10 cellular contexts compared by ENCODE assay signal in genomic region chr20:41150664-41151063, GRCh38. TPM values are rescaled to one million over a fixed set of nuclear protein-coding genes. Genes with fewer than 3 reads are reported as not detected.
DNase-seq lines count a peak whose midpoint lies in the region; ATAC-seq, FAIRE-seq and TF ChIP-seq lines count a peak whose summit lies in the region.
"Had no signal": no experiment of that assay in that cellular context is flagged by ENCODE, and none has a peak within 500 bp of the region (broad histone marks: within the 10 kb centered on the region; RNA-seq: fewer than 3 reads in every experiment).

No MANE protein-coding gene starts in this region.

- no TSS peak for BruUV-seq in HepG2 (replicated peaks; lab: Mats Ljungman, UMichigan)

- no peaks in the 10 kb centered on the region for H3K9me3 Mint-ChIP-seq in activated naive CD4-positive, alpha-beta T cell treated with anti-CD3 and anti-CD28 coated beads for 36 hours
- H3K9me3 Mint-ChIP-seq in activated naive CD8-positive, alpha-beta T cell treated with anti-CD3 and anti-CD28 coated beads for 36 hours: no peaks in the 10 kb centered on the region

- CTCF ChIA-PET in activated naive CD4-positive, alpha-beta T cell treated with anti-CD3 and anti-CD28 coated beads for 36 hours (lab: Charles Lee): interaction anchor here (1.6 to 5.2 kb wide), 2 partner anchors 13 to 16 kb away, joined by 4 to 27 read pairs; no protein-coding TSS in a partner anchor
- CTCF ChIA-PET in HepG2 (lab: Yijun Ruan, JAX; ENCODE audit: low intra/inter-chr PET ratio, low total read pairs): interaction anchor here (1.2 kb wide), 1 partner anchor 189 kb away, joined by 3 read pairs; the partner anchor contains the start of gene LPIN3

- peaks cover 92% of the 10 kb centered on the region for H3K4me1 Mint-ChIP-seq in activated naive CD4-positive, alpha-beta T cell treated with anti-CD3 and anti-CD28 coated beads for 36 hours (ENCODE audit: low read depth)
- peaks cover 88% of the 10 kb centered on the region for H3K4me1 Mint-ChIP-seq in activated naive CD8-positive, alpha-beta T cell treated with anti-CD3 and anti-CD28 coated beads for 36 hours

- H3K36me3 Mint-ChIP-seq in activated naive CD4-positive, alpha-beta T cell treated with anti-CD3 and anti-CD28 coated beads for 36 hours (ENCODE audit: low read depth): peaks cover 16% of the 10 kb centered on the region
- H3K36me3 Mint-ChIP-seq in activated naive CD8-positive, alpha-beta T cell treated with anti-CD3 and anti-CD28 coated beads for 36 hours: peaks cover 66% of the 10 kb centered on the region

- H3K9me3 ChIP-seq in HepG2 (ENCODE audit: low read length) (no peaks in the 10 kb centered on the region), upper lobe of left lung (no peaks in the 10 kb centered on the region)

- FAIRE-seq in HepG2 (lab: Jason Lieb, UNC): no peak
- no peak for FAIRE-seq in GM19239 (lab: Jason Lieb, UNC)

- no peak for TF ChIP-seq RAD21 in HepG2 (CRISPR knock-in tag; IDR thresholded peaks at IDR 0.05)

- H3K4me3 Mint-ChIP-seq in activated naive CD4-positive, alpha-beta T cell treated with anti-CD3 and anti-CD28 coated beads for 36 hours: no peak overlapping the region
- no peak overlapping the region for H3K4me3 Mint-ChIP-seq in activated naive CD8-positive, alpha-beta T cell treated with anti-CD3 and anti-CD28 coated beads for 36 hours

- peaks cover 84% of the 10 kb centered on the region for H4K20me1 ChIP-seq in HepG2 (ENCODE audit: insufficient read depth, low read length)

- H3K27ac Mint-ChIP-seq in activated naive CD4-positive, alpha-beta T cell treated with anti-CD3 and anti-CD28 coated beads for 36 hours: peak overlapping the region; percentile 94
- peak overlapping the region; percentile 81 for H3K27ac Mint-ChIP-seq in activated naive CD8-positive, alpha-beta T cell treated with anti-CD3 and anti-CD28 coated beads for 36 hours

- TF ChIP-seq CTCF in HepG2 (CRISPR knock-in tag; IDR thresholded peaks at IDR 0.05): no peak
- no peak for TF ChIP-seq CTCF in upper lobe of left lung (IDR thresholded peaks at IDR 0.05)

- peaks cover 98% of the 10 kb centered on the region for H3K79me2 ChIP-seq in HepG2 (ENCODE audit: insufficient read depth, low read length)

- no peak overlapping the region for H2AFZ ChIP-seq in HepG2 (ENCODE audit: low read length)

- no peaks in the 10 kb centered on the region for H3K27me3 ChIP-seq in HepG2 (ENCODE audit: control insufficient read depth in 1 of 2, insufficient read depth in 2 of 2, low read length in 2 of 2)
- no peaks in the 10 kb centered on the region for H3K27me3 ChIP-seq in upper lobe of left lung

- DNase-seq in activated naive CD4-positive, alpha-beta T cell treated with anti-CD3 and anti-CD28 coated beads for 36 hours: peak; percentile 31
- no peak for DNase-seq in activated naive CD4-positive, alpha-beta T cell (lab: John Stamatoyannopoulos, UW)
- DNase-seq in activated naive CD8-positive, alpha-beta T cell treated with anti-CD3 and anti-CD28 coated beads for 36 hours: no peak
- DNase-seq in HepG2 (ENCODE audit: low spot score) (no peak), upper lobe of left lung (no peak), GM19239 (ENCODE audit: insufficient read length, low spot score) (no peak)
- DNase-seq: aorta; stimulated activated CD4-positive, alpha-beta T cell treated with anti-CD3 and anti-CD28 coated beads, Interleukin-12 subunit alpha, Interleukin-12 subunit beta, amount 100 ng/mL, for 4 hours had no signal

- TF ChIP-seq POLR2A in HepG2 (IDR thresholded peaks at IDR 0.05; ENCODE audit: insufficient read depth in 1 of 2, low read depth in 2 of 2, low read length in 2 of 2): 0 out of 4 replicates have a peak, but pooled peaks of 1 of the 2 experiments have one; percentile 21
- TF ChIP-seq POLR2A in upper lobe of left lung (IDR thresholded peaks at IDR 0.05): no peak

- peak overlapping the region; percentile 6; the same call in 1 of the 2 replicates for H3K4me2 ChIP-seq in HepG2 (ENCODE audit: low read depth, low read length)

- H3K4me3 ChIP-seq in HepG2 (replicated peaks in 1 of 3; ENCODE audit: insufficient read depth in 1 of 3, low read depth in 2 of 3, low read length in 3 of 3) (no peak overlapping the region), upper lobe of left lung (no peak overlapping the region)

- ATAC-seq in HepG2 (peak; percentile 1; the same call in 1 of the 3 replicates), upper lobe of left lung (ENCODE audit: low FRiP score in 2 of 2) (peak in 1 of 2 donors; percentile 28), GM19035 (IDR thresholded peaks at IDR 0.05; ENCODE audit: unreplicated experiment) (no peak), GM21515 (IDR thresholded peaks at IDR 0.05; ENCODE audit: unreplicated experiment) (no peak)

- no peaks in the 10 kb centered on the region for H3K27me3 Mint-ChIP-seq in activated naive CD4-positive, alpha-beta T cell treated with anti-CD3 and anti-CD28 coated beads for 36 hours (ENCODE audit: low read depth)
- no peaks in the 10 kb centered on the region for H3K27me3 Mint-ChIP-seq in activated naive CD8-positive, alpha-beta T cell treated with anti-CD3 and anti-CD28 coated beads for 36 hours

- no peak overlapping the region for H3K9ac ChIP-seq in HepG2 (ENCODE audit: insufficient read depth, low read depth, low read length)

- POLR2A ChIA-PET in HepG2 (lab: Yijun Ruan, JAX): interaction anchor here (2.7 to 3.1 kb wide), 2 partner anchors 12 to 15 kb away, joined by 7 to 13 read pairs; no protein-coding TSS in a partner anchor

- intact Hi-C loops in activated naive CD4-positive, alpha-beta T cell treated with anti-CD3 and anti-CD28 coated beads for 36 hours (cut with micrococcal nuclease): no loop called here
- intact Hi-C loops in HepG2 (cut with micrococcal nuclease; ENCODE audit: unreplicated experiment): no loop called here

- in situ Hi-C loops in HepG2 (cut with HindIII; ENCODE audit: extremely low pct_ligation_motif_present, low pct_unique_long_range_greater_than_20kb): no loop called here

- no peak for TF ChIP-seq EP300 in HepG2 (IDR thresholded peaks at IDR 0.05; ENCODE audit: low read depth in 2 of 2, low read length in 2 of 2)
- TF ChIP-seq EP300 in HepG2 (CRISPR knock-in tag; IDR thresholded peaks at IDR 0.05; ENCODE audit: borderline replicate concordance): no peak
- TF ChIP-seq EP300 in upper lobe of left lung (IDR thresholded peaks at IDR 0.05): peak in 2 of 4 donors; percentile 63 to 92

- H3K4me1 ChIP-seq in HepG2 (ENCODE audit: insufficient read depth, low read length) (peaks cover 85% of the 10 kb centered on the region), upper lobe of left lung (peaks cover 90 to 99% (median 97%) of the 10 kb centered on the region in 4 donors)

- peaks cover 3 to 35% of the 10 kb centered on the region in 2 experiments; a peak in 4 of 5 replicates for H3K36me3 ChIP-seq in HepG2 (replicated peaks in 1 of 2; ENCODE audit: control insufficient read depth in 1 of 2, insufficient read depth in 2 of 2, low read length in 2 of 2)
- H3K36me3 ChIP-seq in upper lobe of left lung: no peaks in the 10 kb centered on the region

- 80% methylated on average over 3 of the region's 3 CpGs for WGBS in HepG2 (ENCODE audit: low lambda C conversion rate)
- 30 to 53% methylated on average over 3 of the region's 3 CpGs for WGBS in upper lobe of left lung, 2 donors

- H3K27ac ChIP-seq in HepG2 (ENCODE audit: extremely low read length, insufficient read depth, low read length) (peak overlapping the region; percentile 43), upper lobe of left lung (peak overlapping the region; percentile 46 to 98 (median 64))

TF ChIP-seq in HepG2, 621 proteins besides CTCF, POLR2A, EP300 and RAD21 (continues in another document):
- TF ChIP-seq, protein P1, sequence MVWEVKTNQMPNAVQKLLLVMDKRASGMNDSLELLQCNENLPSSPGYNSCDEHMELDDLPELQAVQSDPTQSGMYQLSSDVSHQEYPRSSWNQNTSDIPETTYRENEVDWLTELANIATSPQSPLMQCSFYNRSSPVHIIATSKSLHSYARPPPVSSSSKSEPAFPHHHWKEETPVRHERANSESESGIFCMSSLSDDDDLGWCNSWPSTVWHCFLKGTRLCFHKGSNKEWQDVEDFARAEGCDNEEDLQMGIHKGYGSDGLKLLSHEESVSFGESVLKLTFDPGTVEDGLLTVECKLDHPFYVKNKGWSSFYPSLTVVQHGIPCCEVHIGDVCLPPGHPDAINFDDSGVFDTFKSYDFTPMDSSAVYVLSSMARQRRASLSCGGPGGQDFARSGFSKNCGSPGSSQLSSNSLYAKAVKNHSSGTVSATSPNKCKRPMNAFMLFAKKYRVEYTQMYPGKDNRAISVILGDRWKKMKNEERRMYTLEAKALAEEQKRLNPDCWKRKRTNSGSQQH (CRISPR knock-in tag; IDR thresholded peaks at IDR 0.05; ENCODE audit: low read depth): no peak

RNA-seq across cellular contexts. Expression of gene PLCG1, which starts 13.3 kb away (rescaled TPM):
- 100 to 1,000 TPM; 117 to 136 TPM for total RNA-seq in activated naive CD4-positive, alpha-beta T cell treated with anti-CD3 and anti-CD28 coated beads for 36 hours
- 100 to 1,000 TPM; 156 to 162 TPM for total RNA-seq in activated naive CD8-positive, alpha-beta T cell treated with anti-CD3 and anti-CD28 coated beads for 36 hours
- 53.1 and 85.3 TPM in 2 replicates for total RNA-seq in HepG2 (2016; rRNA removed; fragmentation: Illumina TruSeq; extraction: Trizol)
- total RNA-seq in HepG2 (2016; cell fraction: cytosol; rRNA removed; fragmentation: Illumina TruSeq; extraction: Trizol; ENCODE audit: low read depth): 8.3 and 10.2 TPM in 2 replicates
- 43.2 and 85.3 TPM in 2 replicates for total RNA-seq in HepG2 (2016; cell fraction: insoluble cytoplasmic fraction; rRNA removed; fragmentation: Illumina TruSeq; extraction: Trizol)
- total RNA-seq in HepG2 (2016; cell fraction: membrane; rRNA removed; fragmentation: Illumina TruSeq; extraction: Trizol): 23.6 and 25.9 TPM in 2 replicates
- 119 and 141 TPM in 2 replicates for total RNA-seq in HepG2 (2016; cell fraction: nucleus; rRNA removed; fragmentation: Illumina TruSeq; extraction: Trizol)
- 158 and 207 TPM in 2 replicates for polyA plus RNA-seq in HepG2 (2011; rRNA removed)
- polyA plus RNA-seq in HepG2 (2011; cell fraction: cytosol; rRNA removed): 50.7 and 54.7 TPM in 2 replicates
- polyA plus RNA-seq in HepG2 (2011; cell fraction: nucleus; rRNA removed): 1,608 and 1,708 TPM in 2 replicates
- 152 and 164 TPM in 2 replicates for polyA plus RNA-seq in HepG2 (2012)
- 3.6 and 4.0 TPM in 2 replicates for polyA plus RNA-seq in HepG2 (2016; cell fraction: cytosol; fragmentation: Illumina TruSeq; extraction: Trizol; ENCODE audit: low read depth)
- 54.2 and 61.1 TPM in 2 replicates for polyA plus RNA-seq in HepG2 (2016; cell fraction: insoluble cytoplasmic fraction; fragmentation: Illumina TruSeq; extraction: Trizol; ENCODE audit: low read depth)
- polyA plus RNA-seq in HepG2 (2016; cell fraction: membrane; fragmentation: Illumina TruSeq; extraction: Trizol; ENCODE audit: low read depth): 12.4 and 12.5 TPM in 2 replicates
- polyA plus RNA-seq in HepG2 (2016; cell fraction: nucleus; fragmentation: Illumina TruSeq; extraction: Trizol; ENCODE audit: insufficient read depth, low read depth): 371 and 407 TPM in 2 replicates
- polyA minus RNA-seq in HepG2 (2011; rRNA and poly(A)+ RNA removed; ENCODE audit: low replicate concordance): 74.2 and 219 TPM in 2 replicates
- 77.9 and 95.1 TPM in 2 replicates for polyA minus RNA-seq in HepG2 (2011; cell fraction: cytosol; rRNA and poly(A)+ RNA removed)
- 286 and 292 TPM in 2 replicates for polyA minus RNA-seq in HepG2 (2011; cell fraction: nucleus; rRNA and poly(A)+ RNA removed)
- 100 to 1,000 TPM in 3 of 6 donors, 10 to 100 TPM in 3; 69.8 to 383 (median 99.5) TPM for total RNA-seq in upper lobe of left lung
